In genomic region chr2:221715783-221716386, GRCh38 we compare ENCODE assay signal across 1 cellular context.
TF ChIP-seq lines count a peak whose summit lies in the region.

No MANE protein-coding gene starts in this region.

TF ChIP-seq in WTC11, 78 proteins besides CTCF, POLR2A, EP300 and RAD21 (continued from another document):
- TF ChIP-seq FOXP4 (CRISPR knock-in tag; IDR thresholded peaks at IDR 0.05) (no peak), HMGA2 (CRISPR knock-in tag; IDR thresholded peaks at IDR 0.05) (no peak), CREB1 (CRISPR knock-in tag; IDR thresholded peaks at IDR 0.05) (no peak), ZNF425 (CRISPR knock-in tag; conservative IDR thresholded peaks at IDR 0.05) (no peak), TP53 (CRISPR knock-in tag; IDR thresholded peaks at IDR 0.05) (no peak), NFYB (CRISPR knock-in tag; conservative IDR thresholded peaks at IDR 0.05; ENCODE audit: low read depth) (no peak), GABPB1 (CRISPR knock-in tag; IDR thresholded peaks at IDR 0.05) (no peak), RORB (CRISPR knock-in tag; IDR thresholded peaks at IDR 0.05) (no peak), ZNF317 (CRISPR knock-in tag; IDR thresholded peaks at IDR 0.05; ENCODE audit: borderline replicate concordance, low read depth) (no peak), ZBTB43 (CRISPR knock-in tag; IDR thresholded peaks at IDR 0.05) (no peak)
TF ChIP-seq in WTC11: peak in this region for 0.
